1 cellular context compared by ENCODE assay signal in genomic region chr10:70174058-70174741, GRCh38.
TF ChIP-seq lines count a peak whose summit lies in the region.

No MANE protein-coding gene starts in this region.

TF ChIP-seq in HepG2, 621 proteins besides CTCF, POLR2A, EP300 and RAD21 (continues in another document):
- TF ChIP-seq BCL3 (CRISPR knock-in tag; IDR thresholded peaks at IDR 0.05) (no peak), ZBTB8A (CRISPR knock-in tag; IDR thresholded peaks at IDR 0.05; ENCODE audit: borderline replicate concordance, low read depth) (no peak), HOMEZ (CRISPR knock-in tag; IDR thresholded peaks at IDR 0.05; ENCODE audit: low read depth) (no peak), IRF1 (CRISPR knock-in tag; IDR thresholded peaks at IDR 0.05; ENCODE audit: low read depth) (0 out of 2 replicates have a peak, but pooled peaks have one; percentile 79), HINFP (CRISPR knock-in tag; IDR thresholded peaks at IDR 0.05; ENCODE audit: low read depth) (no peak), ZNF33A (CRISPR knock-in tag; IDR thresholded peaks at IDR 0.05; ENCODE audit: borderline replicate concordance) (no peak), THAP9 (CRISPR knock-in tag; IDR thresholded peaks at IDR 0.05; ENCODE audit: borderline replicate concordance) (no peak; the same call in 1 of the 2 replicates), ZBTB37 (CRISPR knock-in tag; IDR thresholded peaks at IDR 0.05) (no peak), ZNF781 (CRISPR knock-in tag; IDR thresholded peaks at IDR 0.05; ENCODE audit: borderline replicate concordance, not compliant biosample characterization) (no peak), CSRNP1 (CRISPR knock-in tag; IDR thresholded peaks at IDR 0.05) (no peak; the same call in 1 of the 2 replicates), ZBTB25 (CRISPR knock-in tag; IDR thresholded peaks at IDR 0.05) (no peak), NFYC (CRISPR knock-in tag; IDR thresholded peaks at IDR 0.05) (peak; percentile 35), RCOR2 (CRISPR knock-in tag; IDR thresholded peaks at IDR 0.05) (no peak; the same call in 1 of the 2 replicates), NCOA2 (CRISPR knock-in tag; IDR thresholded peaks at IDR 0.05) (no peak; the same call in 1 of the 2 replicates), MAZ (IDR thresholded peaks at IDR 0.05; ENCODE audit: borderline replicate concordance, low read depth, low read length) (no peak), MAZ (CRISPR knock-in tag; IDR thresholded peaks at IDR 0.05; ENCODE audit: low read depth) (peak; percentile 46), SRSF9 (IDR thresholded peaks at IDR 0.05; ENCODE audit: borderline replicate concordance, insufficient read depth, low read depth, low read length, poor library complexity, severe bottlenecking) (no peak), KAT8 (CRISPR knock-in tag; IDR thresholded peaks at IDR 0.05) (peak; percentile 93), REPIN1 (CRISPR knock-in tag; IDR thresholded peaks at IDR 0.05; ENCODE audit: borderline replicate concordance, low read depth) (no peak), ZNF468 (CRISPR knock-in tag; IDR thresholded peaks at IDR 0.05) (no peak), GMEB1 (CRISPR knock-in tag; IDR thresholded peaks at IDR 0.05; ENCODE audit: borderline replicate concordance) (no peak), TGIF2 (CRISPR knock-in tag; IDR thresholded peaks at IDR 0.05) (peak; percentile 62), MLX (CRISPR knock-in tag; IDR thresholded peaks at IDR 0.05) (0 out of 2 replicates have a peak, but pooled peaks have one; percentile 35), FOXC1 (CRISPR knock-in tag; IDR thresholded peaks at IDR 0.05; ENCODE audit: borderline replicate concordance) (no peak), SALL2 (CRISPR knock-in tag; IDR thresholded peaks at IDR 0.05) (no peak), NFKBIZ (CRISPR knock-in tag; IDR thresholded peaks at IDR 0.05) (no peak), SALL1 (CRISPR knock-in tag; IDR thresholded peaks at IDR 0.05) (peak; percentile 74; the same call in 1 of the 2 replicates), MZF1 (CRISPR knock-in tag; IDR thresholded peaks at IDR 0.05; ENCODE audit: borderline replicate concordance) (no peak), NFIC (IDR thresholded peaks at IDR 0.05; ENCODE audit: low read length) (no peak), ZNF33B (CRISPR knock-in tag; IDR thresholded peaks at IDR 0.05) (no peak), ZNF674 (CRISPR knock-in tag; IDR thresholded peaks at IDR 0.05; ENCODE audit: low read depth) (no peak), ZNF230 (CRISPR knock-in tag; IDR thresholded peaks at IDR 0.05) (0 out of 2 replicates have a peak, but pooled peaks have one; percentile 41), KLF9 (CRISPR knock-in tag; IDR thresholded peaks at IDR 0.05; ENCODE audit: low read depth) (no peak), ZNF432 (CRISPR knock-in tag; IDR thresholded peaks at IDR 0.05; ENCODE audit: borderline replicate concordance) (no peak), ZBTB49 (CRISPR knock-in tag; IDR thresholded peaks at IDR 0.05; ENCODE audit: borderline replicate concordance) (no peak), ZNF337 (CRISPR knock-in tag; IDR thresholded peaks at IDR 0.05; ENCODE audit: borderline replicate concordance, low read depth) (no peak), MBNL3 (CRISPR knock-in tag; conservative IDR thresholded peaks at IDR 0.05) (no peak), TP53 (CRISPR knock-in tag; conservative IDR thresholded peaks at IDR 0.05) (no peak), ELK4 (CRISPR knock-in tag; IDR thresholded peaks at IDR 0.05; ENCODE audit: borderline replicate concordance) (no peak), NR2F6 (IDR thresholded peaks at IDR 0.05) (no peak), NR2F6 (CRISPR knock-in tag; IDR thresholded peaks at IDR 0.05) (0 out of 2 replicates have a peak, but pooled peaks have one; percentile 11), MTF1 (CRISPR knock-in tag; IDR thresholded peaks at IDR 0.05) (no peak), ZNF530 (CRISPR knock-in tag; IDR thresholded peaks at IDR 0.05; ENCODE audit: low read depth) (no peak), ZFAT (CRISPR knock-in tag; conservative IDR thresholded peaks at IDR 0.05) (no peak), SNAPC5 (CRISPR knock-in tag; IDR thresholded peaks at IDR 0.05; ENCODE audit: borderline replicate concordance) (no peak)
